ENCODE assay signal across 10 cellular contexts in genomic region chr19:42626181-42626580, GRCh38. TPM values are rescaled to one million over a fixed set of nuclear protein-coding genes. Genes with fewer than 3 reads are reported as not detected.
"Had no signal": no experiment of that assay in that cellular context is flagged by ENCODE, and none has a peak within 500 bp of the region (broad histone marks: within the 10 kb centered on the region; RNA-seq: fewer than 3 reads in every experiment).

No MANE protein-coding gene starts in this region.

- ATAC-seq: HCT116 had no signal

- H3K9me3 ChIP-seq: HAP-1 had no signal

- H3K4me3 ChIP-seq: HAP-1 had no signal

- FAIRE-seq: HTR-8/SVneo had no signal

- H3K4me3 Mint-ChIP-seq: HFFc6, IgD-negative memory B cell had no signal

- DNase-seq: GOT3, H7, HFFc6, KBM-7 had no signal

- H3K36me3 ChIP-seq: HAP-1 had no signal

- H3K4me1 ChIP-seq: HAP-1 had no signal

- H3K4me1 Mint-ChIP-seq: IgD-negative memory B cell had no signal

- H3K27ac Mint-ChIP-seq: HFFc6 had no signal

RNA-seq across cellular contexts. Expression of gene CEACAM8, which starts 31.5 kb away (rescaled TPM):
- total RNA-seq: H4, H7, HFFc6, HT-29 had no signal
- polyA plus RNA-seq: IgD-negative memory B cell had no signal
